Comparison of ENCODE assay signal across 8 cellular contexts in genomic region chr14:59463773-59464650, GRCh38. TPM values are rescaled to one million over a fixed set of nuclear protein-coding genes. Genes with fewer than 3 reads are reported as not detected.
A peak's percentile ranks its signal among the peaks of the same experiment; 100 is the strongest.
DNase-seq lines count a peak whose midpoint lies in the region; ATAC-seq and TF ChIP-seq lines count a peak whose summit lies in the region.

No MANE protein-coding gene starts in this region.

- ATAC-seq in GM19351 (IDR thresholded peaks at IDR 0.05; ENCODE audit: unreplicated experiment) = peak; percentile 45
- ATAC-seq in activated naive CD4-positive, alpha-beta T cell treated with anti-CD3 and anti-CD28 coated beads, Interleukin-2, amount 50 U/mL, for 72 hours = peak; percentile 43 to 60

- no peak for DNase-seq in AG09309 (ENCODE audit: low read depth)
- peak; percentile 40 to 57 for DNase-seq in activated naive CD4-positive, alpha-beta T cell treated with anti-CD3 and anti-CD28 coated beads, Interleukin-2, amount 50 U/mL, for 72 hours (ENCODE audit: low spot score in 2 of 2)
- DNase-seq in hepatocyte (ENCODE audit: low spot score) = peak; percentile 50
- DNase-seq in skeletal muscle cell (ENCODE audit: low read depth) = no peak
- DNase-seq in NCI-H2029 (lab: John Stamatoyannopoulos, UW) = no peak
- DNase-seq in mucosa of gallbladder (ENCODE audit: low spot score) = no peak

- no peaks in the 10 kb centered on the region for H3K9me3 ChIP-seq in HUES6 (ENCODE audit: control insufficient read depth, insufficient read depth, low read depth, low read length)
- H3K9me3 ChIP-seq in hepatocyte (ENCODE audit: low read depth) = no peaks in the 10 kb centered on the region

- H3K27ac Mint-ChIP-seq in activated naive CD4-positive, alpha-beta T cell treated with anti-CD3 and anti-CD28 coated beads, Interleukin-2, amount 50 U/mL, for 72 hours = peak overlapping the region in 1 of 2 donors; percentile 56

- H3K4me3 ChIP-seq in AG09309 (ENCODE audit: control insufficient read depth, low read depth, low read length) (peak overlapping the region; percentile 8), HUES6 (ENCODE audit: low read depth, low read length) (peak overlapping the region; percentile 86), hepatocyte (peak overlapping the region; percentile 60), skeletal muscle cell (ENCODE audit: low read depth, low read length) (peak overlapping the region; percentile 54)

- peaks cover 0 to 11% of the 10 kb centered on the region in 2 donors for H3K36me3 Mint-ChIP-seq in activated naive CD4-positive, alpha-beta T cell treated with anti-CD3 and anti-CD28 coated beads, Interleukin-2, amount 50 U/mL, for 72 hours

- peaks cover 36% of the 10 kb centered on the region for H3K27me3 ChIP-seq in HUES6 (ENCODE audit: control insufficient read depth, insufficient read depth, low read length)
- H3K27me3 ChIP-seq in hepatocyte = no peaks in the 10 kb centered on the region

- WGBS in hepatocyte (ENCODE audit: low lambda C conversion rate, missing lambda C conversion rate) = 36% methylated on average over 83 of the region's 83 CpGs

- peak overlapping the region; percentile 86 for H2AFZ ChIP-seq in hepatocyte

- H3K79me2 ChIP-seq in hepatocyte = no peaks in the 10 kb centered on the region

- H3K9me3 Mint-ChIP-seq in activated naive CD4-positive, alpha-beta T cell treated with anti-CD3 and anti-CD28 coated beads, Interleukin-2, amount 50 U/mL, for 72 hours = no peaks in the 10 kb centered on the region

- no peaks in the 10 kb centered on the region for H3K9me2 ChIP-seq in hepatocyte (replicated peaks; ENCODE audit: insufficient read depth)

- H3K4me1 ChIP-seq in HUES6 (ENCODE audit: control insufficient read depth, insufficient read depth, low read length) (peaks cover 5% of the 10 kb centered on the region; the same call in 1 of the 2 replicates), hepatocyte (ENCODE audit: insufficient read depth) (peaks cover 9% of the 10 kb centered on the region)

- peak overlapping the region; percentile 99 for H3K4me2 ChIP-seq in hepatocyte

- peak overlapping the region; percentile 61 for H3K9ac ChIP-seq in HUES6 (ENCODE audit: low read length)

- H3K36me3 ChIP-seq in HUES6 (ENCODE audit: control insufficient read depth, insufficient read depth, low read length) (peaks cover 4% of the 10 kb centered on the region; the same call in 1 of the 2 replicates), hepatocyte (replicated peaks; ENCODE audit: insufficient read depth, low read depth) (no peaks in the 10 kb centered on the region)

- TF ChIP-seq CTCF in AG09309 (IDR thresholded peaks at IDR 0.05; ENCODE audit: control insufficient read depth, insufficient read depth, low read depth, low read length, missing control alignments) = no peak
- no peak for TF ChIP-seq CTCF in hepatocyte (IDR thresholded peaks at IDR 0.05; ENCODE audit: poor library complexity)

- no peaks in the 10 kb centered on the region for H4K20me1 ChIP-seq in hepatocyte (ENCODE audit: insufficient read depth, poor library complexity, severe bottlenecking)

- H3K27ac ChIP-seq in HUES6 (ENCODE audit: low read depth, low read length) (no peak overlapping the region), hepatocyte (no peak overlapping the region)

RNA-seq across cellular contexts. Expression of gene GPR135, which starts 1.2 kb away (rescaled TPM):
- total RNA-seq in activated naive CD4-positive, alpha-beta T cell treated with anti-CD3 and anti-CD28 coated beads, Interleukin-2, amount 50 U/mL, for 72 hours = 1 to 10 TPM; 1.6 to 2.1 TPM
- total RNA-seq in hepatocyte = 1.6 and 1.8 TPM in 2 replicates
- 0.28 and 0.86 TPM in 2 replicates for polyA plus RNA-seq in hepatocyte
- 3.4 TPM for total RNA-seq in mucosa of gallbladder

RNA-seq across cellular contexts. Expression of gene L3HYPDH, which starts 20.2 kb away (rescaled TPM):
- total RNA-seq in activated naive CD4-positive, alpha-beta T cell treated with anti-CD3 and anti-CD28 coated beads, Interleukin-2, amount 50 U/mL, for 72 hours = 10 to 100 TPM in 1 of 2 donors, 1 to 10 TPM in 1; 6.4 to 16.2 TPM
- total RNA-seq in hepatocyte (21.8 and 36.2 TPM in 2 replicates), mucosa of gallbladder (17.9 TPM)
- 20.3 and 39.2 TPM in 2 replicates for polyA plus RNA-seq in hepatocyte

RNA-seq across cellular contexts. Expression of gene JKAMP, which starts 20.3 kb away (rescaled TPM):
- total RNA-seq in activated naive CD4-positive, alpha-beta T cell treated with anti-CD3 and anti-CD28 coated beads, Interleukin-2, amount 50 U/mL, for 72 hours = 10 to 100 TPM; 23.5 to 25.0 TPM
- total RNA-seq in hepatocyte = 83.8 and 94.9 TPM in 2 replicates
- polyA plus RNA-seq in hepatocyte = 48.7 and 69.9 TPM in 2 replicates
- 35.8 TPM for total RNA-seq in mucosa of gallbladder

Comparison
In these comparisons a context has a peak if more than half of its experiments do, and no peak if none do; other contexts are left out.
1. DNase-seq: peak in activated naive CD4-positive, alpha-beta T cell treated with anti-CD3 and anti-CD28 coated beads, Interleukin-2, amount 50 U/mL, for 72 hours (2 of 2) and hepatocyte (single experiment); none in AG09309 (single experiment), skeletal muscle cell (single experiment), NCI-H2029 (single experiment) and mucosa of gallbladder (single experiment).
2. H3K4me3 ChIP-seq: peak in every context shown above with its lines; median percentile 86 in HUES6; 60 in hepatocyte; 54 in skeletal muscle cell; 8 in AG09309.